Comparison of ENCODE assay signal across 8 cellular contexts in the genomic region with DNA sequence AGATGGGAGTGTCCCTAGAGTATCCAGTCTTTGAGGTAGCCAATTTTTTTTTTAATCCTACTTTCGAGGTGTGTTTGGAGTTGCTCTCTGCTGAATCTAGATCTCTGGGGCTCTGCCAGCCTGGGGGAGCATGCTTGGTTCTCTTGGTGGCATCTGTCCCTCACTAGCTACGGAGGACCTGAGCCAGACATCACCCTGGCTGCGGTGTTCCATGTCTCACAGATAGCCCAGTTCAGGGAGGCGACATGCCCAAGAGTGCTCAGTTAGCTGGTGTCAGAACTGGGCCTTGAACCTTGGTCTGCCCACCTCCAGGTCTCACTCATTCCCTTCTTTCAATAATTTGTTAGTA. TPM values are rescaled to one million over a fixed set of nuclear protein-coding genes. Genes with fewer than 3 reads are reported as not detected.
A peak's percentile ranks its signal among the peaks of the same experiment; 100 is the strongest.
DNase-seq lines count a peak whose midpoint lies in the region; ATAC-seq and TF ChIP-seq lines count a peak whose summit lies in the region.

No MANE protein-coding gene starts in this region.

- no peak for DNase-seq in AG04450 (ENCODE audit: low read depth, low spot score)
- no peak for DNase-seq in naive thymus-derived CD4-positive, alpha-beta T cell
- no peak for DNase-seq in stimulated activated CD4-positive, alpha-beta T cell treated with anti-CD3 and anti-CD28 coated beads, Interleukin-2, amount 100 ng/mL, for 24 hours
- DNase-seq in posterior vena cava (ENCODE audit: low spot score): no peak
- DNase-seq in T1000 (lab: John Stamatoyannopoulos, UW): no peak

- ATAC-seq in naive thymus-derived CD4-positive, alpha-beta T cell: no peak
- ATAC-seq in HG02642 (IDR thresholded peaks at IDR 0.05; ENCODE audit: poor library complexity, unreplicated experiment): no peak

- peak overlapping the region; percentile 64 for H3K9ac ChIP-seq in Loucy (ENCODE audit: low read depth, low read length, poor library complexity, severe bottlenecking)

- no peaks in the 10 kb centered on the region for H3K36me3 ChIP-seq in Loucy (ENCODE audit: insufficient read depth, low read length)
- H3K36me3 ChIP-seq in ectodermal cell (ENCODE audit: control insufficient read depth, insufficient read depth, low read length): no peaks in the 10 kb centered on the region
- H3K36me3 ChIP-seq in naive thymus-derived CD4-positive, alpha-beta T cell (ENCODE audit: control insufficient read depth in 2 of 3, insufficient read depth in 3 of 3, low read length in 3 of 3): no peaks in the 10 kb centered on the region

- peaks cover 22 to 42% (median 29%) of the 10 kb centered on the region in 5 donors for H3K27me3 Mint-ChIP-seq in naive thymus-derived CD4-positive, alpha-beta T cell

- TF ChIP-seq CTCF in AG04450 (IDR thresholded peaks at IDR 0.05; ENCODE audit: low read depth, low read length) (no peak), Loucy (conservative IDR thresholded peaks at IDR 0.05; ENCODE audit: low read length) (no peak)

- no peaks in the 10 kb centered on the region for H3K36me3 Mint-ChIP-seq in naive thymus-derived CD4-positive, alpha-beta T cell

- peak overlapping the region; percentile 92 for H3K4me3 ChIP-seq in AG04450 (ENCODE audit: low read depth, low read length)
- peak overlapping the region; percentile 65 for H3K4me3 ChIP-seq in Loucy (ENCODE audit: low read length, poor library complexity, severe bottlenecking)
- H3K4me3 ChIP-seq in ectodermal cell (ENCODE audit: insufficient read depth, low read depth, low read length): peak overlapping the region; percentile 47
- no peak overlapping the region for H3K4me3 ChIP-seq in naive thymus-derived CD4-positive, alpha-beta T cell (ENCODE audit: low read length)

- POLR2A ChIA-PET in AG04450 (lab: Yijun Ruan, JAX): interaction anchor here (0.6 to 2.9 kb wide), 7 partner anchors 10 to 30 kb away, joined by 3 to 20 read pairs (median 3); no protein-coding TSS in a partner anchor
- POLR2A ChIA-PET in naive thymus-derived CD4-positive, alpha-beta T cell (lab: Charles Lee): interaction anchor here (0.7 kb wide), 1 partner anchor 17 kb away, joined by 6 read pairs; no protein-coding TSS in a partner anchor

- peak overlapping the region; percentile 83 for H2AFZ ChIP-seq in Loucy (ENCODE audit: low read length)

- H3K79me2 ChIP-seq in Loucy (ENCODE audit: insufficient read depth, low read length): no peaks in the 10 kb centered on the region

- intact Hi-C loops in naive thymus-derived CD4-positive, alpha-beta T cell (cut with micrococcal nuclease): no loop called here
- intact Hi-C loops in posterior vena cava (cut with DNase I): no loop called here

- no peak overlapping the region for H3K27ac Mint-ChIP-seq in naive thymus-derived CD4-positive, alpha-beta T cell

- H3K4me2 ChIP-seq in Loucy (ENCODE audit: low read depth, low read length, poor library complexity, severe bottlenecking): peak overlapping the region; percentile 74

- CTCF ChIA-PET in AG04450 (lab: Charles Lee): interaction anchor here (0.9 kb wide), 1 partner anchor 256 kb away, joined by 5 read pairs; no protein-coding TSS in a partner anchor
- CTCF ChIA-PET in naive thymus-derived CD4-positive, alpha-beta T cell (lab: Charles Lee): no interaction called here

- H3K4me3 Mint-ChIP-seq in naive thymus-derived CD4-positive, alpha-beta T cell: peak overlapping the region; percentile 19 to 73 (median 46)

- no peaks in the 10 kb centered on the region for H3F3A ChIP-seq in Loucy (ENCODE audit: low read depth)

- H4K20me1 ChIP-seq in Loucy (ENCODE audit: insufficient read depth, low read length, poor library complexity, severe bottlenecking): no peaks in the 10 kb centered on the region

- peaks cover 18% of the 10 kb centered on the region for H3K4me1 ChIP-seq in Loucy (ENCODE audit: insufficient read depth, low read length, poor library complexity, severe bottlenecking)
- H3K4me1 ChIP-seq in ectodermal cell (ENCODE audit: control insufficient read depth, insufficient read depth, low read length): peaks cover 12% of the 10 kb centered on the region
- H3K4me1 ChIP-seq in naive thymus-derived CD4-positive, alpha-beta T cell (ENCODE audit: control insufficient read depth in 2 of 2, insufficient read depth in 2 of 2, low read length in 2 of 2): peaks cover 4 to 7% of the 10 kb centered on the region in 2 donors

- H3K9me3 ChIP-seq in AG04450 (ENCODE audit: control insufficient read depth, insufficient read depth, low read length) (no peaks in the 10 kb centered on the region), Loucy (ENCODE audit: insufficient read depth, low read depth, low read length) (no peaks in the 10 kb centered on the region), ectodermal cell (ENCODE audit: control insufficient read depth, low read length) (no peaks in the 10 kb centered on the region)
- H3K9me3 ChIP-seq in naive thymus-derived CD4-positive, alpha-beta T cell (ENCODE audit: control insufficient read depth in 2 of 3, low read length in 3 of 3): no peaks in the 10 kb centered on the region

- peaks cover 18 to 28% (median 25%) of the 10 kb centered on the region in 7 donors for H3K4me1 Mint-ChIP-seq in naive thymus-derived CD4-positive, alpha-beta T cell

- H3K27ac ChIP-seq in AG04450 (ENCODE audit: low read depth, low read length) (peak overlapping the region; percentile 52), ectodermal cell (ENCODE audit: insufficient read depth, low read depth, low read length, poor library complexity, severe bottlenecking) (no peak overlapping the region)
- H3K27ac ChIP-seq in naive thymus-derived CD4-positive, alpha-beta T cell (ENCODE audit: low read depth, low read length): no peak overlapping the region

- H3K27me3 ChIP-seq in AG04450 (ENCODE audit: control insufficient read depth, insufficient read depth, low read length) (no peaks in the 10 kb centered on the region), Loucy (ENCODE audit: insufficient read depth, low read length, poor library complexity, severe bottlenecking) (no peaks in the 10 kb centered on the region), ectodermal cell (ENCODE audit: control insufficient read depth, insufficient read depth, low read length, poor library complexity, severe bottlenecking) (peaks cover 7% of the 10 kb centered on the region)
- peaks cover 0 to 6% of the 10 kb centered on the region in 2 donors for H3K27me3 ChIP-seq in naive thymus-derived CD4-positive, alpha-beta T cell (ENCODE audit: control insufficient read depth in 2 of 2, insufficient read depth in 2 of 2, low read length in 2 of 2)

- H3K9me3 Mint-ChIP-seq in naive thymus-derived CD4-positive, alpha-beta T cell: no peaks in the 10 kb centered on the region

- 89% methylated on average over 4 of the region's 4 CpGs for WGBS in ectodermal cell, 2 experiments

- H3K9me2 ChIP-seq in Loucy (replicated peaks; ENCODE audit: low read depth, low read length): no peaks in the 10 kb centered on the region

RNA-seq across cellular contexts. Expression of gene HMOX1, which starts 0.5 kb away (rescaled TPM):
- polyA plus RNA-seq in AG04450 (2011; rRNA removed): 55.2 and 69.7 TPM in 2 replicates
- polyA minus RNA-seq in AG04450 (2011; rRNA and poly(A)+ RNA removed): 32.3 and 36.2 TPM in 2 replicates
- polyA plus RNA-seq in ectodermal cell (2013, experiment 1 of 4): 7.8 TPM
- 8.9 TPM for polyA plus RNA-seq in ectodermal cell (2013, experiment 2 of 4)
- 9.2 TPM for polyA plus RNA-seq in ectodermal cell (2013, experiment 3 of 4)
- polyA plus RNA-seq in ectodermal cell (2013, experiment 4 of 4): 7.3 TPM
- total RNA-seq in naive thymus-derived CD4-positive, alpha-beta T cell: 10 to 100 TPM in 1 of 5 experiments, 1 to 10 TPM in 3, under 1 TPM in 1; 0.92 to 54.0 (median 6.6) TPM
- polyA plus RNA-seq in naive thymus-derived CD4-positive, alpha-beta T cell: under 1 TPM; 0.14 to 0.19 TPM
- 10 to 100 TPM; 14.4 to 42.4 TPM for total RNA-seq in posterior vena cava

RNA-seq across cellular contexts. Expression of gene MCM5, which starts 18.5 kb away (rescaled TPM):
- 12.0 and 15.0 TPM in 2 replicates for polyA plus RNA-seq in AG04450 (2011; rRNA removed)
- polyA minus RNA-seq in AG04450 (2011; rRNA and poly(A)+ RNA removed): 31.5 and 33.5 TPM in 2 replicates
- 175 TPM for polyA plus RNA-seq in ectodermal cell (2013, experiment 1 of 4)
- 182 TPM for polyA plus RNA-seq in ectodermal cell (2013, experiment 2 of 4)
- 140 TPM for polyA plus RNA-seq in ectodermal cell (2013, experiment 3 of 4)
- polyA plus RNA-seq in ectodermal cell (2013, experiment 4 of 4): 127 TPM
- total RNA-seq in naive thymus-derived CD4-positive, alpha-beta T cell: 100 to 1,000 TPM in 1 of 5 experiments, 10 to 100 TPM in 4; 34.7 to 208 (median 50.7) TPM
- polyA plus RNA-seq in naive thymus-derived CD4-positive, alpha-beta T cell: 10 to 100 TPM; 19.7 to 26.4 TPM
- total RNA-seq in posterior vena cava: 10 to 100 TPM; 15.2 to 17.3 TPM
